In genomic region chr17:78120537-78120936, GRCh38 we compare ENCODE assay signal across 1 cellular context.
TF ChIP-seq lines count a peak whose summit lies in the region.

No MANE protein-coding gene starts in this region.

TF ChIP-seq in K562, 482 proteins besides CTCF, POLR2A, EP300 and RAD21:
- TF ChIP-seq RBFOX2 (IDR thresholded peaks at IDR 0.05; ENCODE audit: low read depth, low read length): peak; percentile 16
- TF ChIP-seq ELF1 (tag; IDR thresholded peaks at IDR 0.05): no peak
- TF ChIP-seq POLR2G (IDR thresholded peaks at IDR 0.05; ENCODE audit: low read depth, low read length): 0 out of 2 replicates have a peak, but pooled peaks have one; percentile 29
